Comparison of ENCODE assay signal across 28 cellular contexts in genomic region chr12:67056329-67056728, GRCh38.
"Had no signal": no experiment of that assay in that cellular context is flagged by ENCODE, and none has a peak within 500 bp of the region (broad histone marks: within the 10 kb centered on the region; RNA-seq: fewer than 3 reads in every experiment).

No MANE protein-coding gene starts in this region.

- H3K36me3 ChIP-seq: esophagus squamous epithelium, left lung, neutrophil, right atrium auricular region, stomach, thyroid gland, upper lobe of left lung had no signal

- H2AFZ ChIP-seq: parathyroid adenoma had no signal

- H3K9ac ChIP-seq: parathyroid adenoma had no signal

- FAIRE-seq: colon, frontal cortex, kidney, urothelium cell line had no signal

- H3K9me3 ChIP-seq: esophagus squamous epithelium, left lung, mucosa of descending colon, neutrophil, right atrium auricular region, stomach, thyroid gland, upper lobe of left lung had no signal

- H3K27me3 ChIP-seq: esophagus squamous epithelium, neutrophil, right atrium auricular region, stomach, thyroid gland, upper lobe of left lung had no signal

- H3K4me2 ChIP-seq: smooth muscle cell had no signal

- H3K27ac ChIP-seq: dorsolateral prefrontal cortex, left lung, neutrophil, parathyroid adenoma, right atrium auricular region, stomach, thyroid gland, upper lobe of left lung had no signal

- ATAC-seq: left cardiac atrium; left lung; mucosa of descending colon; natural killer cell treated with Interleukin-12 subunit alpha and Interleukin-12 subunit beta and Interleukin-15 and Interleukin-18, amount 100 ng/mL, for 72 hours; sciatic nerve; stimulated activated effector memory CD8-positive, alpha-beta T cell treated with anti-CD3 and anti-CD28 coated beads, Interleukin-12 subunit alpha, Interleukin-12 subunit beta, amount 100 ng/mL, for 72 hours had no signal

- DNase-seq: dorsolateral prefrontal cortex; effector CD4-positive, alpha-beta T cell; esophagus squamous epithelium; hypothalamus; immature natural killer cell; kidney; left cardiac atrium; left lung; mesenchymal stem cell; mucosa of descending colon; naive B cell; stimulated activated CD4-positive, alpha-beta T cell treated with anti-CD3 and anti-CD28 coated beads, Interleukin-12 subunit alpha, Interleukin-12 subunit beta, amount 100 ng/mL, for 4 hours; stimulated activated CD4-positive, alpha-beta T cell treated with anti-CD3 and anti-CD28 coated beads, Interleukin-2, amount 100 ng/mL, for 24 hours; stimulated activated CD4-positive, alpha-beta T cell treated with anti-CD3 and anti-CD28 coated beads, Interleukin-4, amount 100 ng/mL, for 24 hours; stimulated activated naive CD4-positive, alpha-beta T cell treated with Interleukin-2 at 50 U/mL for 16 hours; stomach; thyroid gland; upper lobe of left lung had no signal

- H3K4me3 ChIP-seq: dorsolateral prefrontal cortex, esophagus squamous epithelium, left lung, mucosa of descending colon, right atrium auricular region, smooth muscle cell, stomach, thyroid gland, upper lobe of left lung had no signal

- H3K4me1 ChIP-seq: left lung, right atrium auricular region, stomach, thyroid gland, upper lobe of left lung had no signal
